Comparison of ENCODE assay signal across 8 cellular contexts in genomic region chr6:110537208-110538123, GRCh38.
A peak's percentile ranks its signal among the peaks of the same experiment; 100 is the strongest.
DNase-seq lines count a peak whose midpoint lies in the region; ATAC-seq and TF ChIP-seq lines count a peak whose summit lies in the region.

No MANE protein-coding gene starts in this region.

- H3K27me3 ChIP-seq in cardiac muscle cell, result no peaks in the 10 kb centered on the region

- H3K4me3 ChIP-seq in cardiac muscle cell, result no peak overlapping the region

- peak overlapping the region; percentile 8 for H3K27ac ChIP-seq in cardiac muscle cell

- peak; percentile 76 for ATAC-seq in stimulated activated memory B cell treated with anti-CD40 and anti-IgM and Interleukin-4, amounts not matched to agents 10 μg/mL and 1 μg/mL and 100 μg/mL, for 72 hours
- ATAC-seq in GM18873 (IDR thresholded peaks at IDR 0.05; ENCODE audit: low FRiP score, unreplicated experiment), result no peak

- H3K27ac Mint-ChIP-seq in stimulated activated memory B cell treated with anti-CD40 and anti-IgM and Interleukin-4, amounts not matched to agents 10 μg/mL and 1 μg/mL and 100 μg/mL, for 72 hours, result peak overlapping the region; percentile 69

- peak in 1 of 2 donors; percentile 93 for DNase-seq in cardiac muscle cell (ENCODE audit: low read depth in 1 of 2, low spot score in 1 of 2)
- DNase-seq in cardiac septum (ENCODE audit: low spot score), result no peak
- peak; percentile 65 for DNase-seq in SW480 (ENCODE audit: low spot score)
- peak; percentile 95 for DNase-seq in fibroblast of peridontal ligament (ENCODE audit: extremely low read depth)
- no peak for DNase-seq in SHP77 (lab: John Stamatoyannopoulos, UW)
- DNase-seq in NCI-H345 (lab: John Stamatoyannopoulos, UW), result no peak

- H3K27me3 Mint-ChIP-seq in stimulated activated memory B cell treated with anti-CD40 and anti-IgM and Interleukin-4, amounts not matched to agents 10 μg/mL and 1 μg/mL and 100 μg/mL, for 72 hours, result no peaks in the 10 kb centered on the region

- intact Hi-C loops in cardiac septum (cut with DNase I), result loop anchor here (10.0 kb wide), 1 partner anchor 277 kb away; the partner anchor contains the start of gene CDK19

- H3K36me3 ChIP-seq in cardiac muscle cell, result no peaks in the 10 kb centered on the region

- H3K4me3 Mint-ChIP-seq in stimulated activated memory B cell treated with anti-CD40 and anti-IgM and Interleukin-4, amounts not matched to agents 10 μg/mL and 1 μg/mL and 100 μg/mL, for 72 hours, result no peak overlapping the region

- no peaks in the 10 kb centered on the region for H3K9me3 ChIP-seq in cardiac muscle cell (ENCODE audit: low read depth)

- no peak for TF ChIP-seq CTCF in cardiac muscle cell (IDR thresholded peaks at IDR 0.05; ENCODE audit: low read depth, low read length)

- H3K36me3 Mint-ChIP-seq in stimulated activated memory B cell treated with anti-CD40 and anti-IgM and Interleukin-4, amounts not matched to agents 10 μg/mL and 1 μg/mL and 100 μg/mL, for 72 hours, result no peaks in the 10 kb centered on the region

- peaks cover 18% of the 10 kb centered on the region for H3K4me1 ChIP-seq in cardiac muscle cell (ENCODE audit: low read depth)

- peaks cover 37% of the 10 kb centered on the region for H3K4me1 Mint-ChIP-seq in stimulated activated memory B cell treated with anti-CD40 and anti-IgM and Interleukin-4, amounts not matched to agents 10 μg/mL and 1 μg/mL and 100 μg/mL, for 72 hours

- H3K9me3 Mint-ChIP-seq in stimulated activated memory B cell treated with anti-CD40 and anti-IgM and Interleukin-4, amounts not matched to agents 10 μg/mL and 1 μg/mL and 100 μg/mL, for 72 hours, result peaks cover 5% of the 10 kb centered on the region

Comparison
In these comparisons a context has a peak if more than half of its experiments do, and no peak if none do; other contexts are left out.
1. DNase-seq: peak in SW480 (single experiment) and fibroblast of peridontal ligament (single experiment); none in cardiac septum (single experiment), SHP77 (0 of 2) and NCI-H345 (single experiment).